In the genomic region with DNA sequence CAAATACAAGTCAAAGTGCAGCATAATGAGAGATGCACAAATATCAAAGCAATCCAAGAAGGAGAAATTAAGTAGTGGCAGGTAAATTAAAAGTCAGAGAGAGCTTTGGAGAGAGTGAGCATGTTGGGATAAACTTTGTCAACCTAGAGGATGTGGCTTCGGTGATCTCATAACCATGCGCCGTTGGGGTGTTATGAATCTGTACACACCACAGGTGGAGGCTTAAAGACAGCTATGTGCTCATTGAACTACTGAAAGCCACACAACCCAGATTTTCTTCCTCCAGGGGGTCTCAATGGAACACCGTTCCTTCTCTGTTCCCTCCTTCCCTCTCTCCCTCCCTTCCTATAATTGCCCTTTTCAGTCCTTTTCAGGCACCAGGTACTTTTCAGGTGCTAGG, we compare ENCODE assay signal across 1 cellular context.
TF ChIP-seq lines count a peak whose summit lies in the region.

No MANE protein-coding gene starts in this region.

TF ChIP-seq in IMR-90, 13 proteins besides CTCF, POLR2A, EP300 and RAD21 (continued from another document):
- TF ChIP-seq BHLHE40 (IDR thresholded peaks at IDR 0.05; ENCODE audit: low read depth, low read length) (no peak), MAFK (IDR thresholded peaks at IDR 0.05; ENCODE audit: low read depth, low read length) (no peak), NFE2L2 (IDR thresholded peaks at IDR 0.05; ENCODE audit: low read depth, low read length) (no peak)
